ENCODE assay signal across 12 cellular contexts in genomic region chrX:9873360-9873759, GRCh38.
"Had no signal": no experiment of that assay in that cellular context is flagged by ENCODE, and none has a peak within 500 bp of the region (broad histone marks: within the 10 kb centered on the region; RNA-seq: fewer than 3 reads in every experiment).

No MANE protein-coding gene starts in this region.

- H3K36me3 Mint-ChIP-seq: IgD-negative memory B cell had no signal

- H3K27ac Mint-ChIP-seq: IgD-negative memory B cell had no signal

- H3K4me3 ChIP-seq: K562 had no signal

- H3K4me3 Mint-ChIP-seq: IgD-negative memory B cell had no signal

- DNase-seq: NCI-H1436, NCI-H2029, NCI-H2081 treated with DMSO at 0.1 percent for 48 hours, NCI-H2171, NCI-H226, NCI-H446, NCI-H510A, NCI-H774 had no signal

- H3K27ac ChIP-seq: KMS-11 had no signal

- H3K9ac ChIP-seq: KMS-11, SK-N-SH had no signal

- H3K9me3 ChIP-seq: SK-N-SH had no signal

- H3K4me2 ChIP-seq: KMS-11, SK-N-SH had no signal
